ENCODE assay signal across 21 cellular contexts in the genomic region with DNA sequence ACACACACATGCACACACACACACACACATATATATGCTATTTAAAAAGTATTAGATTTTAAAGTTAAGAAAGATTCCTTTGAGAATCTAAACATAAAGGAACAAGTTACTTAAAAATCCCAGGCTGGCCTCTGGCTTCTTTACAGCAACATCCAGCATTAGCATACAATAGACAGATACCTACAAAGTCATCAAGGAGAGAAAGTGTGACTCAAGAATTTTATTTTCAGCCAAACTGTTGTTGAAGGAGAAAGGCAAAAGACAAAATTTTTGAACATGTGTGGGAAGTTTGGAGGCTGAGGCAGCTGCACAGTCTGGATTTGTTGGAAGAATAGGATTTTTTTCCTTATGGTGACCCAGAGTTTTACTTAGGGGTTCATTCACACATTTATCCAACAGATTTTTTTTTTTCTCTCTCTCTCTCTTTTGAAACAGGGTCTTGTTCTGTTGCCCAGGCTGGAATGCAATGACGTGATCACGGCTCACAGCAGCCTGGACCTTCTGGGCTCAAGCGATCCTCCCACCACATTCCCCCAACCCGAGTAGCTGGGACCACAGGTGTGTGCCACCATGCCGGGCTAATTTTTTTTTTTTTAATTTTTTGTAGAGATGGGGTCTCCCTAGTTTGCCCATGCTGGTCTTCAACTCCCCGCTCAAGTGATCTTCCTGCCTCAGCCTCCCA. TPM values are rescaled to one million over a fixed set of nuclear protein-coding genes. Genes with fewer than 3 reads are reported as not detected.
"Had no signal": no experiment of that assay in that cellular context is flagged by ENCODE, and none has a peak within 500 bp of the region (broad histone marks: within the 10 kb centered on the region; RNA-seq: fewer than 3 reads in every experiment).

No MANE protein-coding gene starts in this region.

- FAIRE-seq: endothelial cell of umbilical vein, islet of Langerhans had no signal

- H3K36me3 ChIP-seq: esophagus squamous epithelium, lower lobe of right lung, right atrium auricular region, SJSA1, thoracic aorta, upper lobe of left lung had no signal

- H2AFZ ChIP-seq: hepatocyte had no signal

- H3K27ac ChIP-seq: esophagus squamous epithelium, hepatocyte, lower lobe of right lung, right atrium auricular region, SJSA1, skin epidermis, thoracic aorta, upper lobe of left lung had no signal

- H3K4me2 ChIP-seq: hepatocyte had no signal

- H3K4me3 ChIP-seq: esophagus squamous epithelium, hepatocyte, lower lobe of right lung, right atrium auricular region, SJSA1, skin epidermis, thoracic aorta, upper lobe of left lung had no signal

- DNase-seq: activated CD4-positive, alpha-beta T cell treated with anti-CD3 and anti-CD28 coated beads, Interleukin-2, amount 10 ng/mL, durations not matched to agents 24 days and 14 days; activated CD8-positive, alpha-beta T cell treated with anti-CD3 and anti-CD28 coated beads, Interleukin-2, amount 10 ng/mL, durations not matched to agents 7 days and 5 days; activated effector memory CD4-positive, alpha-beta T cell treated with Interleukin-2 at 50 U/mL for 16 hours; activated T-cell treated with anti-CD3 and anti-CD28 coated beads, Interleukin-2, amount 50 U/mL, for 48 hours; amniotic stem cell; cortex of kidney; effector CD4-positive, alpha-beta T cell; esophagus squamous epithelium; foreskin fibroblast; left colon; lower lobe of right lung; occipital lobe; stimulated activated naive CD8-positive, alpha-beta T cell treated with anti-CD3 and anti-CD28 coated beads, Interleukin-15, amount 100 ng/mL, for 72 hours; upper lobe of left lung had no signal

- H3K27me3 ChIP-seq: esophagus squamous epithelium, hepatocyte, right atrium auricular region, SJSA1, upper lobe of left lung had no signal

- H3K79me2 ChIP-seq: hepatocyte had no signal

- H3K4me1 ChIP-seq: lower lobe of right lung, right atrium auricular region, SJSA1, upper lobe of left lung had no signal

- ATAC-seq: activated CD8-positive, alpha-beta T cell treated with anti-CD3 and anti-CD28 coated beads, Interleukin-2, amount 10 ng/mL, durations not matched to agents 7 days and 5 days; left colon; lower lobe of right lung; stimulated activated naive CD8-positive, alpha-beta T cell treated with anti-CD3 and anti-CD28 coated beads, Interleukin-15, amount 100 ng/mL, for 72 hours had no signal

- H3K9me3 ChIP-seq: esophagus squamous epithelium, lower lobe of right lung, right atrium auricular region, SJSA1, thoracic aorta, upper lobe of left lung had no signal

RNA-seq across cellular contexts. Expression of gene SPOCD1, which starts 24.0 kb away (rescaled TPM):
- total RNA-seq: activated CD4-positive, alpha-beta T cell treated with anti-CD3 and anti-CD28 coated beads, Interleukin-2, amount 10 ng/mL, durations not matched to agents 24 days and 14 days; activated CD8-positive, alpha-beta T cell treated with anti-CD3 and anti-CD28 coated beads, Interleukin-2, amount 10 ng/mL, durations not matched to agents 7 days and 5 days; occipital lobe had no signal
